In the genomic region with DNA sequence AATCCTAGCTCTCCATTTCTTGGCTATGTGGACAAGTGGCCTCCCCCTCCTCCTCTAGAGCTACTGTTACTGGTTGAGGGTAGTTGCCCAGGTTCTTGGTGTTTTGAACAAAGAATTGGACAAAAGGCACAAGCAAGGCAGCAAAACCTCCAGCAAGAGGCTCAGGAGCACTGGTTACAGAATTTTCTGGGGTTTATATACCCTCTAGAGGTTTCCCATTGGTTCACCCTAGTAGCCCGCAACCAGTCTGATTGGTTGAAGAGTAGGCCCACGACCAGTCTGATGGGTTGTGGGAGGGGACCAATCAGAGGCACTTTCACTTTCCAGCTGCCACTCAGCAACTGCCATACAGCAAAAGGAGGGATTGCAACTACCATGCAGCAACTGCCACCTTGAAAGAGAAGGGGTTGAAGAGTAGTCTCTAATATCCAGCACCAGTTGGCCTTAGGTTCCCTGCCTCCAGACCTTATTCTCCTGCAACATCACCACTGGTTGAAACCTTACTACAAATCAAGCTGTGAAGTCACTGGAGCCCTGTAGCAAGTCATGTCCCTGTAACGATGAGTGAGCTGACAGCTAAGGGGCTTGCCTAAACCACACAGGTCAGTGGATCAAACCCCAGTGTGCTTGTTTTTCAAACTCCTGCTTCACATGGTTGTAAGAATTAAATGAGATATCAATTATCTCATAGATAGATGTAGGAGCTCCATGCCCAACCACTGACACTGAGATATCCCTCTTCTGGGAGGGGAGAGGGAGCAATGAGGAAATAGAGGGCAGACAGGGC, we compare ENCODE assay signal across 1 cellular context.
TF ChIP-seq lines count a peak whose summit lies in the region.

No MANE protein-coding gene starts in this region.

TF ChIP-seq in HepG2, 621 proteins besides CTCF, POLR2A, EP300 and RAD21 (continues in another document):
- TF ChIP-seq, protein P1, sequence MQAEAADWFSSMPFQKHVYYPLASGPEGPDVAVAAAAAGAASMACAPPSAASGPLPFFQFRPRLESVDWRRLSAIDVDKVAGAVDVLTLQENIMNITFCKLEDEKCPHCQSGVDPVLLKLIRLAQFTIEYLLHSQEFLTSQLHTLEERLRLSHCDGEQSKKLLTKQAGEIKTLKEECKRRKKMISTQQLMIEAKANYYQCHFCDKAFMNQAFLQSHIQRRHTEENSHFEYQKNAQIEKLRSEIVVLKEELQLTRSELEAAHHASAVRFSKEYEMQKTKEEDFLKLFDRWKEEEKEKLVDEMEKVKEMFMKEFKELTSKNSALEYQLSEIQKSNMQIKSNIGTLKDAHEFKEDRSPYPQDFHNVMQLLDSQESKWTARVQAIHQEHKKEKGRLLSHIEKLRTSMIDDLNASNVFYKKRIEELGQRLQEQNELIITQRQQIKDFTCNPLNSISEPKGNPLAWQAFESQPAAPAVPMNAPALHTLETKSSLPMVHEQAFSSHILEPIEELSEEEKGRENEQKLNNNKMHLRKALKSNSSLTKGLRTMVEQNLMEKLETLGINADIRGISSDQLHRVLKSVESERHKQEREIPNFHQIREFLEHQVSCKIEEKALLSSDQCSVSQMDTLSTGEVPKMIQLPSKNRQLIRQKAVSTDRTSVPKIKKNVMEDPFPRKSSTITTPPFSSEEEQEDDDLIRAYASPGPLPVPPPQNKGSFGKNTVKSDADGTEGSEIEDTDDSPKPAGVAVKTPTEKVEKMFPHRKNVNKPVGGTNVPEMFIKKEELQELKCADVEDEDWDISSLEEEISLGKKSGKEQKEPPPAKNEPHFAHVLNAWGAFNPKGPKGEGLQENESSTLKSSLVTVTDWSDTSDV (CRISPR knock-in tag; IDR thresholded peaks at IDR 0.05), result no peak
- TF ChIP-seq, protein P2, sequence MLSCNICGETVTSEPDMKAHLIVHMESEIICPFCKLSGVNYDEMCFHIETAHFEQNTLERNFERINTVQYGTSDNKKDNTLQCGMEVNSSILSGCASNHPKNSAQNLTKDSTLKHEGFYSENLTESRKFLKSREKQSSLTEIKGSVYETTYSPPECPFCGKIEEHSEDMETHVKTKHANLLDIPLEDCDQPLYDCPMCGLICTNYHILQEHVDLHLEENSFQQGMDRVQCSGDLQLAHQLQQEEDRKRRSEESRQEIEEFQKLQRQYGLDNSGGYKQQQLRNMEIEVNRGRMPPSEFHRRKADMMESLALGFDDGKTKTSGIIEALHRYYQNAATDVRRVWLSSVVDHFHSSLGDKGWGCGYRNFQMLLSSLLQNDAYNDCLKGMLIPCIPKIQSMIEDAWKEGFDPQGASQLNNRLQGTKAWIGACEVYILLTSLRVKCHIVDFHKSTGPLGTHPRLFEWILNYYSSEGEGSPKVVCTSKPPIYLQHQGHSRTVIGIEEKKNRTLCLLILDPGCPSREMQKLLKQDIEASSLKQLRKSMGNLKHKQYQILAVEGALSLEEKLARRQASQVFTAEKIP (CRISPR knock-in tag; IDR thresholded peaks at IDR 0.05; ENCODE audit: borderline replicate concordance), result no peak
- TF ChIP-seq ZNF841 (CRISPR knock-in tag; IDR thresholded peaks at IDR 0.05; ENCODE audit: borderline replicate concordance) (no peak), NFKBIZ (CRISPR knock-in tag; IDR thresholded peaks at IDR 0.05) (no peak), ARNT (IDR thresholded peaks at IDR 0.05) (no peak), ZNF430 (CRISPR knock-in tag; IDR thresholded peaks at IDR 0.05) (no peak), RCOR2 (CRISPR knock-in tag; IDR thresholded peaks at IDR 0.05) (no peak), ZNF431 (CRISPR knock-in tag; IDR thresholded peaks at IDR 0.05; ENCODE audit: borderline replicate concordance, low read depth) (no peak), ZNF468 (CRISPR knock-in tag; IDR thresholded peaks at IDR 0.05) (no peak), ZBTB20 (CRISPR knock-in tag; IDR thresholded peaks at IDR 0.05; ENCODE audit: borderline replicate concordance, low read depth) (no peak), NR2C2 (CRISPR knock-in tag; IDR thresholded peaks at IDR 0.05; ENCODE audit: borderline replicate concordance) (no peak), ZNF101 (CRISPR knock-in tag; IDR thresholded peaks at IDR 0.05; ENCODE audit: borderline replicate concordance, low read depth) (no peak), NR2F6 (IDR thresholded peaks at IDR 0.05) (no peak), NR2F6 (CRISPR knock-in tag; IDR thresholded peaks at IDR 0.05) (no peak), ZNF850 (CRISPR knock-in tag; conservative IDR thresholded peaks at IDR 0.05) (no peak), HDAC1 (CRISPR knock-in tag; IDR thresholded peaks at IDR 0.05) (no peak), ZNF251 (CRISPR knock-in tag; IDR thresholded peaks at IDR 0.05) (no peak), RFX5 (IDR thresholded peaks at IDR 0.05; ENCODE audit: low read depth, low read length) (no peak), NONO (IDR thresholded peaks at IDR 0.05) (no peak), NONO (CRISPR knock-in tag; conservative IDR thresholded peaks at IDR 0.05) (no peak), NCOA1 (CRISPR knock-in tag; IDR thresholded peaks at IDR 0.05) (no peak), ZNF260 (CRISPR knock-in tag; IDR thresholded peaks at IDR 0.05; ENCODE audit: borderline replicate concordance, low read depth) (no peak), ZKSCAN1 (IDR thresholded peaks at IDR 0.05; ENCODE audit: low read length) (no peak), BCL6 (CRISPR knock-in tag; IDR thresholded peaks at IDR 0.05) (no peak), HNRNPL (IDR thresholded peaks at IDR 0.05; ENCODE audit: low read depth, low read length) (no peak), KLF11 (CRISPR knock-in tag; IDR thresholded peaks at IDR 0.05) (no peak), POLR2G (IDR thresholded peaks at IDR 0.05; ENCODE audit: low read depth, low read length) (peak; percentile 90), ZNF10 (CRISPR knock-in tag; IDR thresholded peaks at IDR 0.05; ENCODE audit: borderline replicate concordance, low read depth) (no peak)
- TF ChIP-seq, protein P3, sequence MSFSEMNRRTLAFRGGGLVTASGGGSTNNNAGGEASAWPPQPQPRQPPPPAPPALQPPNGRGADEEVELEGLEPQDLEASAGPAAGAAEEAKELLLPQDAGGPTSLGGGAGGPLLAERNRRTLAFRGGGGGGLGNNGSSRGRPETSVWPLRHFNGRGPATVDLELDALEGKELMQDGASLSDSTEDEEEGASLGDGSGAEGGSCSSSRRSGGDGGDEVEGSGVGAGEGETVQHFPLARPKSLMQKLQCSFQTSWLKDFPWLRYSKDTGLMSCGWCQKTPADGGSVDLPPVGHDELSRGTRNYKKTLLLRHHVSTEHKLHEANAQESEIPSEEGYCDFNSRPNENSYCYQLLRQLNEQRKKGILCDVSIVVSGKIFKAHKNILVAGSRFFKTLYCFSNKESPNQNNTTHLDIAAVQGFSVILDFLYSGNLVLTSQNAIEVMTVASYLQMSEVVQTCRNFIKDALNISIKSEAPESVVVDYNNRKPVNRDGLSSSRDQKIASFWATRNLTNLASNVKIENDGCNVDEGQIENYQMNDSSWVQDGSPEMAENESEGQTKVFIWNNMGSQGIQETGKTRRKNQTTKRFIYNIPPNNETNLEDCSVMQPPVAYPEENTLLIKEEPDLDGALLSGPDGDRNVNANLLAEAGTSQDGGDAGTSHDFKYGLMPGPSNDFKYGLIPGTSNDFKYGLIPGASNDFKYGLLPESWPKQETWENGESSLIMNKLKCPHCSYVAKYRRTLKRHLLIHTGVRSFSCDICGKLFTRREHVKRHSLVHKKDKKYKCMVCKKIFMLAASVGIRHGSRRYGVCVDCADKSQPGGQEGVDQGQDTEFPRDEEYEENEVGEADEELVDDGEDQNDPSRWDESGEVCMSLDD (CRISPR knock-in tag; IDR thresholded peaks at IDR 0.05; ENCODE audit: borderline replicate concordance), result no peak
- TF ChIP-seq, protein P4, sequence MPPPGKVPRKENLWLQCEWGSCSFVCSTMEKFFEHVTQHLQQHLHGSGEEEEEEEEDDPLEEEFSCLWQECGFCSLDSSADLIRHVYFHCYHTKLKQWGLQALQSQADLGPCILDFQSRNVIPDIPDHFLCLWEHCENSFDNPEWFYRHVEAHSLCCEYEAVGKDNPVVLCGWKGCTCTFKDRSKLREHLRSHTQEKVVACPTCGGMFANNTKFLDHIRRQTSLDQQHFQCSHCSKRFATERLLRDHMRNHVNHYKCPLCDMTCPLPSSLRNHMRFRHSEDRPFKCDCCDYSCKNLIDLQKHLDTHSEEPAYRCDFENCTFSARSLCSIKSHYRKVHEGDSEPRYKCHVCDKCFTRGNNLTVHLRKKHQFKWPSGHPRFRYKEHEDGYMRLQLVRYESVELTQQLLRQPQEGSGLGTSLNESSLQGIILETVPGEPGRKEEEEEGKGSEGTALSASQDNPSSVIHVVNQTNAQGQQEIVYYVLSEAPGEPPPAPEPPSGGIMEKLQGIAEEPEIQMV (CRISPR knock-in tag; IDR thresholded peaks at IDR 0.05; ENCODE audit: low read depth), result no peak
- TF ChIP-seq, protein P5, sequence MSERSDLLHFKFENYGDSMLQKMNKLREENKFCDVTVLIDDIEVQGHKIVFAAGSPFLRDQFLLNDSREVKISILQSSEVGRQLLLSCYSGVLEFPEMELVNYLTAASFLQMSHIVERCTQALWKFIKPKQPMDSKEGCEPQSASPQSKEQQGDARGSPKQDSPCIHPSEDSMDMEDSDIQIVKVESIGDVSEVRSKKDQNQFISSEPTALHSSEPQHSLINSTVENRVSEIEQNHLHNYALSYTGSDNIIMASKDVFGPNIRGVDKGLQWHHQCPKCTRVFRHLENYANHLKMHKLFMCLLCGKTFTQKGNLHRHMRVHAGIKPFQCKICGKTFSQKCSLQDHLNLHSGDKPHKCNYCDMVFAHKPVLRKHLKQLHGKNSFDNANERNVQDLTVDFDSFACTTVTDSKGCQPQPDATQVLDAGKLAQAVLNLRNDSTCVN (CRISPR knock-in tag; IDR thresholded peaks at IDR 0.05; ENCODE audit: borderline replicate concordance), result no peak
- TF ChIP-seq, protein P6, sequence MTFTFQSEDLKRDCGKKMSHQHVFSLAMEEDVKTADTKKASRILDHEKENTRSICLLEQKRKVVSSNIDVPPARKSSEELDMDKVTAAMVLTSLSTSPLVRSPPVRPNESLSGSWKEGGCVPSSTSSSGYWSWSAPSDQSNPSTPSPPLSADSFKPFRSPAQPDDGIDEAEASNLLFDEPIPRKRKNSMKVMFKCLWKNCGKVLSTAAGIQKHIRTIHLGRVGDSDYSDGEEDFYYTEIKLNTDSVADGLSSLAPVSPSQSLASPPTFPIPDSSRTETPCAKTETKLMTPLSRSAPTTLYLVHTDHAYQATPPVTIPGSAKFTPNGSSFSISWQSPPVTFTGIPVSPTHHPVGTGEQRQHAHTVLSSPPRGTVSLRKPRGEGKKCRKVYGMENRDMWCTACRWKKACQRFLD (CRISPR knock-in tag; IDR thresholded peaks at IDR 0.05; ENCODE audit: borderline replicate concordance), result no peak
- TF ChIP-seq, protein P7, sequence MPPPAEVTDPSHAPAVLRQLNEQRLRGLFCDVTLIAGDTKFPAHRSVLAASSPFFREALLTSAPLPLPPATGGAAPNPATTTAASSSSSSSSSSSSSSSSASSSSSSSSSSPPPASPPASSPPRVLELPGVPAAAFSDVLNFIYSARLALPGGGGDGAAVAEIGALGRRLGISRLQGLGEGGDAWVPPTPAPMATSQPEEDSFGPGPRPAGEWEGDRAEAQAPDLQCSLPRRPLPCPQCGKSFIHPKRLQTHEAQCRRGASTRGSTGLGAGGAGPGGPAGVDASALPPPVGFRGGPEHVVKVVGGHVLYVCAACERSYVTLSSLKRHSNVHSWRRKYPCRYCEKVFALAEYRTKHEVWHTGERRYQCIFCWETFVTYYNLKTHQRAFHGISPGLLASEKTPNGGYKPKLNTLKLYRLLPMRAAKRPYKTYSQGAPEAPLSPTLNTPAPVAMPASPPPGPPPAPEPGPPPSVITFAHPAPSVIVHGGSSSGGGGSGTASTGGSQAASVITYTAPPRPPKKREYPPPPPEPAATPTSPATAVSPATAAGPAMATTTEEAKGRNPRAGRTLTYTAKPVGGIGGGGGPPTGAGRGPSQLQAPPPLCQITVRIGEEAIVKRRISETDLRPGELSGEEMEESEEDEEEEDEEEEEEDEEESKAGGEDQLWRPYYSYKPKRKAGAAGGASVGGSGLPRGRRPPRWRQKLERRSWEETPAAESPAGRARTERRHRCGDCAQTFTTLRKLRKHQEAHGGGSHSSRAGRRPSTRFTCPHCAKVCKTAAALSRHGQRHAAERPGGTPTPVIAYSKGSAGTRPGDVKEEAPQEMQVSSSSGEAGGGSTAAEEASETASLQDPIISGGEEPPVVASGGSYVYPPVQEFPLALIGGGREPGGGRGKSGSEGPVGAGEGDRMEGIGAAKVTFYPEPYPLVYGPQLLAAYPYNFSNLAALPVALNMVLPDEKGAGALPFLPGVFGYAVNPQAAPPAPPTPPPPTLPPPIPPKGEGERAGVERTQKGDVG (CRISPR knock-in tag; IDR thresholded peaks at IDR 0.05; ENCODE audit: borderline replicate concordance), result no peak
- TF ChIP-seq, protein P8, sequence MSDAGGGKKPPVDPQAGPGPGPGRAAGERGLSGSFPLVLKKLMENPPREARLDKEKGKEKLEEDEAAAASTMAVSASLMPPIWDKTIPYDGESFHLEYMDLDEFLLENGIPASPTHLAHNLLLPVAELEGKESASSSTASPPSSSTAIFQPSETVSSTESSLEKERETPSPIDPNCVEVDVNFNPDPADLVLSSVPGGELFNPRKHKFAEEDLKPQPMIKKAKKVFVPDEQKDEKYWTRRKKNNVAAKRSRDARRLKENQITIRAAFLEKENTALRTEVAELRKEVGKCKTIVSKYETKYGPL (CRISPR knock-in tag; IDR thresholded peaks at IDR 0.05), result no peak
- TF ChIP-seq, protein P9, sequence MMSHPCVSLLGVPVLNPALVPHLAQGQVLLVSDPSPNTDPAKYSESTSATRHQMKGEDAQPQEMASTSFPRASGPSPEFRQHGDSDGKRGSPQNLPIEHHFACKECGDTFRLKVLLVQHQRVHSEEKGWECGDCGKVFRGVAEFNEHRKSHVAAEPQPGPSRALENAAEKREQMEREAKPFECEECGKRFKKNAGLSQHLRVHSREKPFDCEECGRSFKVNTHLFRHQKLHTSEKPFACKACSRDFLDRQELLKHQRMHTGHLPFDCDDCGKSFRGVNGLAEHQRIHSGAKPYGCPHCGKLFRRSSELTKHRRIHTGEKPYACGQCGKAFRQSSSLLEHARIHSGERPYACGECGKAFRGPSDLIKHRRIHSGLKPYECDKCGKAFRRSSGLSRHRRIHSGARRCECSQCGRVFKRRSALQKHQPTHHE (CRISPR knock-in tag; IDR thresholded peaks at IDR 0.05; ENCODE audit: borderline replicate concordance), result peak; percentile 27; the same call in 1 of the 2 replicates
- TF ChIP-seq, protein P10, sequence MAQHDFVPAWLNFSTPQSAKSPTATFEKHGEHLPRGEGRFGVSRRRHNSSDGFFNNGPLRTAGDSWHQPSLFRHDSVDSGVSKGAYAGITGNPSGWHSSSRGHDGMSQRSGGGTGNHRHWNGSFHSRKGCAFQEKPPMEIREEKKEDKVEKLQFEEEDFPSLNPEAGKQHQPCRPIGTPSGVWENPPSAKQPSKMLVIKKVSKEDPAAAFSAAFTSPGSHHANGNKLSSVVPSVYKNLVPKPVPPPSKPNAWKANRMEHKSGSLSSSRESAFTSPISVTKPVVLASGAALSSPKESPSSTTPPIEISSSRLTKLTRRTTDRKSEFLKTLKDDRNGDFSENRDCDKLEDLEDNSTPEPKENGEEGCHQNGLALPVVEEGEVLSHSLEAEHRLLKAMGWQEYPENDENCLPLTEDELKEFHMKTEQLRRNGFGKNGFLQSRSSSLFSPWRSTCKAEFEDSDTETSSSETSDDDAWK (CRISPR knock-in tag; IDR thresholded peaks at IDR 0.05), result no peak
